ENCODE assay signal across 1 cellular context in genomic region chr2:234978466-234979203, GRCh38.
TF ChIP-seq lines count a peak whose summit lies in the region.

No MANE protein-coding gene starts in this region.

TF ChIP-seq in HepG2, 621 proteins besides CTCF, POLR2A, EP300 and RAD21 (continued from another document and continues in another):
- TF ChIP-seq ARID5B (CRISPR knock-in tag; IDR thresholded peaks at IDR 0.05) (no peak), RAD51 (IDR thresholded peaks at IDR 0.05; ENCODE audit: borderline replicate concordance) (no peak), HES4 (CRISPR knock-in tag; IDR thresholded peaks at IDR 0.05; ENCODE audit: borderline replicate concordance) (no peak), ATF3 (CRISPR knock-in tag; IDR thresholded peaks at IDR 0.05) (no peak), ZNF687 (CRISPR knock-in tag; IDR thresholded peaks at IDR 0.05) (peak; percentile 75), REPIN1 (CRISPR knock-in tag; IDR thresholded peaks at IDR 0.05; ENCODE audit: borderline replicate concordance, low read depth) (0 out of 2 replicates have a peak, but pooled peaks have one; percentile 42), ZNF264 (CRISPR knock-in tag; IDR thresholded peaks at IDR 0.05) (no peak), ZNF775 (CRISPR knock-in tag; IDR thresholded peaks at IDR 0.05; ENCODE audit: borderline replicate concordance) (no peak), ZNF460 (CRISPR knock-in tag; IDR thresholded peaks at IDR 0.05; ENCODE audit: borderline replicate concordance) (no peak), SUZ12 (IDR thresholded peaks at IDR 0.05; ENCODE audit: low read depth, low read length) (no peak), PAF1 (CRISPR knock-in tag; IDR thresholded peaks at IDR 0.05) (no peak), ZNF24 (IDR thresholded peaks at IDR 0.05) (no peak), PAWR (CRISPR knock-in tag; IDR thresholded peaks at IDR 0.05; ENCODE audit: borderline replicate concordance) (no peak), ZNF562 (CRISPR knock-in tag; IDR thresholded peaks at IDR 0.05; ENCODE audit: borderline replicate concordance) (no peak), ZNF598 (CRISPR knock-in tag; IDR thresholded peaks at IDR 0.05; ENCODE audit: borderline replicate concordance) (no peak), TBX3 (IDR thresholded peaks at IDR 0.05; ENCODE audit: borderline replicate concordance) (no peak), HDAC1 (CRISPR knock-in tag; IDR thresholded peaks at IDR 0.05) (peak; percentile 27; the same call in 1 of the 2 replicates), KDM2A (CRISPR knock-in tag; IDR thresholded peaks at IDR 0.05; ENCODE audit: borderline replicate concordance, low read depth) (no peak), RFX5 (IDR thresholded peaks at IDR 0.05; ENCODE audit: low read depth, low read length) (no peak), BCLAF1 (IDR thresholded peaks at IDR 0.05) (no peak), CBX1 (IDR thresholded peaks at IDR 0.05; ENCODE audit: low read depth) (no peak), FOXA3 (CRISPR knock-in tag; IDR thresholded peaks at IDR 0.05) (no peak; the same call in 1 of the 2 replicates), DPF2 (CRISPR knock-in tag; IDR thresholded peaks at IDR 0.05; ENCODE audit: borderline replicate concordance, low read depth) (no peak), ZNF251 (CRISPR knock-in tag; IDR thresholded peaks at IDR 0.05) (no peak), WIZ (CRISPR knock-in tag; IDR thresholded peaks at IDR 0.05) (no peak), TIGD3 (CRISPR knock-in tag; IDR thresholded peaks at IDR 0.05; ENCODE audit: borderline replicate concordance) (no peak), ZSCAN29 (CRISPR knock-in tag; conservative IDR thresholded peaks at IDR 0.05) (no peak; the same call in 1 of the 2 replicates), ZFX (CRISPR knock-in tag; IDR thresholded peaks at IDR 0.05; ENCODE audit: low read depth) (peak; percentile 17; the same call in 1 of the 2 replicates), AGO1 (IDR thresholded peaks at IDR 0.05; ENCODE audit: low read depth, low read length, poor library complexity, severe bottlenecking) (no peak), FIP1L1 (IDR thresholded peaks at IDR 0.05; ENCODE audit: borderline replicate concordance, insufficient read depth, low read depth, low read length) (no peak), BATF2 (CRISPR knock-in tag; IDR thresholded peaks at IDR 0.05) (no peak), ZNF780A (CRISPR knock-in tag; IDR thresholded peaks at IDR 0.05) (no peak)
- TF ChIP-seq, protein P1, sequence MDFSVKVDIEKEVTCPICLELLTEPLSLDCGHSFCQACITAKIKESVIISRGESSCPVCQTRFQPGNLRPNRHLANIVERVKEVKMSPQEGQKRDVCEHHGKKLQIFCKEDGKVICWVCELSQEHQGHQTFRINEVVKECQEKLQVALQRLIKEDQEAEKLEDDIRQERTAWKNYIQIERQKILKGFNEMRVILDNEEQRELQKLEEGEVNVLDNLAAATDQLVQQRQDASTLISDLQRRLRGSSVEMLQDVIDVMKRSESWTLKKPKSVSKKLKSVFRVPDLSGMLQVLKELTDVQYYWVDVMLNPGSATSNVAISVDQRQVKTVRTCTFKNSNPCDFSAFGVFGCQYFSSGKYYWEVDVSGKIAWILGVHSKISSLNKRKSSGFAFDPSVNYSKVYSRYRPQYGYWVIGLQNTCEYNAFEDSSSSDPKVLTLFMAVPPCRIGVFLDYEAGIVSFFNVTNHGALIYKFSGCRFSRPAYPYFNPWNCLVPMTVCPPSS (IDR thresholded peaks at IDR 0.05), result no peak
- TF ChIP-seq, protein P2, sequence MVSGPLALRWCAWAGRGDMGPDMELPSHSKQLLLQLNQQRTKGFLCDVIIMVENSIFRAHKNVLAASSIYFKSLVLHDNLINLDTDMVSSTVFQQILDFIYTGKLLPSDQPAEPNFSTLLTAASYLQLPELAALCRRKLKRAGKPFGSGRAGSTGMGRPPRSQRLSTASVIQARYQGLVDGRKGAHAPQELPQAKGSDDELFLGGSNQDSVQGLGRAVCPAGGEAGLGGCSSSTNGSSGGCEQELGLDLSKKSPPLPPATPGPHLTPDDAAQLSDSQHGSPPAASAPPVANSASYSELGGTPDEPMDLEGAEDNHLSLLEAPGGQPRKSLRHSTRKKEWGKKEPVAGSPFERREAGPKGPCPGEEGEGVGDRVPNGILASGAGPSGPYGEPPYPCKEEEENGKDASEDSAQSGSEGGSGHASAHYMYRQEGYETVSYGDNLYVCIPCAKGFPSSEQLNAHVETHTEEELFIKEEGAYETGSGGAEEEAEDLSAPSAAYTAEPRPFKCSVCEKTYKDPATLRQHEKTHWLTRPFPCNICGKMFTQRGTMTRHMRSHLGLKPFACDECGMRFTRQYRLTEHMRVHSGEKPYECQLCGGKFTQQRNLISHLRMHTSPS (CRISPR knock-in tag; IDR thresholded peaks at IDR 0.05; ENCODE audit: low read depth), result no peak
- TF ChIP-seq, protein P3, sequence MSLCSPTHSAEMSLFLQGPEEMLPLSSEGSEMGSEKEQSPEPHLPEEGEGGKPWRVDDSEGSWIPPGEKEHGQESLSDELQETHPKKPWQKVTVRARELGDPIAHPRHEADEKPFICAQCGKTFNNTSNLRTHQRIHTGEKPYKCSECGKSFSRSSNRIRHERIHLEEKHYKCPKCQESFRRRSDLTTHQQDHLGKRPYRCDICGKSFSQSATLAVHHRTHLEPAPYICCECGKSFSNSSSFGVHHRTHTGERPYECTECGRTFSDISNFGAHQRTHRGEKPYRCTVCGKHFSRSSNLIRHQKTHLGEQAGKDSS (CRISPR knock-in tag; IDR thresholded peaks at IDR 0.05; ENCODE audit: borderline replicate concordance, low read depth), result 0 out of 2 replicates have a peak, but pooled peaks have one; percentile 6
- TF ChIP-seq, protein P4, sequence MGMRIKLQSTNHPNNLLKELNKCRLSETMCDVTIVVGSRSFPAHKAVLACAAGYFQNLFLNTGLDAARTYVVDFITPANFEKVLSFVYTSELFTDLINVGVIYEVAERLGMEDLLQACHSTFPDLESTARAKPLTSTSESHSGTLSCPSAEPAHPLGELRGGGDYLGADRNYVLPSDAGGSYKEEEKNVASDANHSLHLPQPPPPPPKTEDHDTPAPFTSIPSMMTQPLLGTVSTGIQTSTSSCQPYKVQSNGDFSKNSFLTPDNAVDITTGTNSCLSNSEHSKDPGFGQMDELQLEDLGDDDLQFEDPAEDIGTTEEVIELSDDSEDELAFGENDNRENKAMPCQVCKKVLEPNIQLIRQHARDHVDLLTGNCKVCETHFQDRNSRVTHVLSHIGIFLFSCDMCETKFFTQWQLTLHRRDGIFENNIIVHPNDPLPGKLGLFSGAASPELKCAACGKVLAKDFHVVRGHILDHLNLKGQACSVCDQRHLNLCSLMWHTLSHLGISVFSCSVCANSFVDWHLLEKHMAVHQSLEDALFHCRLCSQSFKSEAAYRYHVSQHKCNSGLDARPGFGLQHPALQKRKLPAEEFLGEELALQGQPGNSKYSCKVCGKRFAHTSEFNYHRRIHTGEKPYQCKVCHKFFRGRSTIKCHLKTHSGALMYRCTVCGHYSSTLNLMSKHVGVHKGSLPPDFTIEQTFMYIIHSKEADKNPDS (CRISPR knock-in tag; IDR thresholded peaks at IDR 0.05), result 0 out of 2 replicates have a peak, but pooled peaks have one; percentile 40
- TF ChIP-seq, protein P5, sequence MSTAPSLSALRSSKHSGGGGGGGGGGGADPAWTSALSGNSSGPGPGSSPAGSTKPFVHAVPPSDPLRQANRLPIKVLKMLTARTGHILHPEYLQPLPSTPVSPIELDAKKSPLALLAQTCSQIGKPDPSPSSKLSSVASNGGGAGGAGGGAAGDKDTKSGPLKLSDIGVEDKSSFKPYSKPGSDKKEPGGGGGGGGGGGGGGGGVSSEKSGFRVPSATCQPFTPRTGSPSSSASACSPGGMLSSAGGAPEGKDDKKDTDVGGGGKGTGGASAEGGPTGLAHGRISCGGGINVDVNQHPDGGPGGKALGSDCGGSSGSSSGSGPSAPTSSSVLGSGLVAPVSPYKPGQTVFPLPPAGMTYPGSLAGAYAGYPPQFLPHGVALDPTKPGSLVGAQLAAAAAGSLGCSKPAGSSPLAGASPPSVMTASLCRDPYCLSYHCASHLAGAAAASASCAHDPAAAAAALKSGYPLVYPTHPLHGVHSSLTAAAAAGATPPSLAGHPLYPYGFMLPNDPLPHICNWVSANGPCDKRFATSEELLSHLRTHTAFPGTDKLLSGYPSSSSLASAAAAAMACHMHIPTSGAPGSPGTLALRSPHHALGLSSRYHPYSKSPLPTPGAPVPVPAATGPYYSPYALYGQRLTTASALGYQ (CRISPR knock-in tag; IDR thresholded peaks at IDR 0.05), result 0 out of 2 replicates have a peak, but pooled peaks have one; percentile 25
